In the genomic region with DNA sequence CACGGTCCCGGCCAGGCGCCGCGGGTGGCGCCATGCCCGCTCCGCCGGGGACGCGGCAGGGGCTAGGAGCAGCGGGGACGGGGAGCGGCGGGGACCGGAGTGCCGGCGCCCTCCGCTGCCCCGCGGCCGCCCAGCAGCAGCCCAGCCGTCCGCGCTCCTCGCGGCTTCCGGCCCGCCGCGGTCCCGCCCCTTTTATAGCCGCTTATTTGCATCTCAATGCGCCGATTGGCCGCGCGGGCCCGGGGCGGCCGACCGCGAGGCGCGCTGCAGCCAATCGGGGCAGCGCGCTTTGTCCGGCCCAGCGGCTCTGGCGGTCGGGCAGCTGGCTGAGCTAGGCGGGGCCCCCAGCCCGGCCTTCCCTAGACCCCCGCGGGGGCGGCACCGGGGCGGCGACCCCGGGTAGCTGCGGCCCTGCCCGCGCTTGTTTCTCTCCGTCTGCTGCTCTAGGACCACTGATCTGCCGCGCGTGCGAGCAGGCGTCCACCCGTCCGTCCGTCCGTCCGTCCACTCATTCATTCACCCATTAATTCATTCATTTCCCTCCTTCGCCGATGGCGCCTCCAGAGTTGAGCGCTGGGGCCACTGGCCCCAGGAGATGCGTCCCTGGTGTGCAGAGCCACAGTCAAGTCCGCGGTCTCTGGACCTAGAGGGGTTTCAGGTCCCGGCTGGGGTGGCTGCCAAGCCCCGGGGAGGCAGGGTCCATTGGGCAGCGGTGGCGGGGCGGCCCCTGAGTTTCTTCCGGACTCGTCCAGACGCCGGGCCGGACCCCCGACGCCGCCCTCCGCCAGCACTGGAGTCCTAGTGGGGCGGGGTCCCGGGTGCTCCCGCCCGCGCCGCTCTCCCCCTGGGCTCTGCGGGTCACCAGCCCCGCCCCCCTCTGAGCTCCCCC, we compare ENCODE assay signal across 8 cellular contexts. TPM values are rescaled to one million over a fixed set of nuclear protein-coding genes. Genes with fewer than 3 reads are reported as not detected.
DNase-seq lines count a peak whose midpoint lies in the region; ATAC-seq and TF ChIP-seq lines count a peak whose summit lies in the region.

A gene with protein sequence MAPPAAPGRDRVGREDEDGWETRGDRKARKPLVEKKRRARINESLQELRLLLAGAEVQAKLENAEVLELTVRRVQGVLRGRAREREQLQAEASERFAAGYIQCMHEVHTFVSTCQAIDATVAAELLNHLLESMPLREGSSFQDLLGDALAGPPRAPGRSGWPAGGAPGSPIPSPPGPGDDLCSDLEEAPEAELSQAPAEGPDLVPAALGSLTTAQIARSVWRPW (minus strand): TSS at position 167 of the 889 bp plus-strand sequence. CDS start 133 bp downstream, at position 34.

- H3K4me3 Mint-ChIP-seq in CD4-positive, alpha-beta T cell: peak within 1 kb of the TSS; percentile 92
- H3K4me3 Mint-ChIP-seq in activated CD4-positive, alpha-beta memory T cell treated with anti-CD3 and anti-CD28 coated beads, Interleukin-2, amount 10 ng/mL, durations not matched to agents 7 days and 5 days: peak within 1 kb of the TSS; percentile 82
- H3K4me3 Mint-ChIP-seq in effector memory CD8-positive, alpha-beta T cell: peak within 1 kb of the TSS; percentile 84 to 92

- no peaks in the 10 kb centered on the region for H3K9me3 Mint-ChIP-seq in CD4-positive, alpha-beta T cell
- no peaks in the 10 kb centered on the region for H3K9me3 Mint-ChIP-seq in activated CD4-positive, alpha-beta memory T cell treated with anti-CD3 and anti-CD28 coated beads, Interleukin-2, amount 10 ng/mL, durations not matched to agents 7 days and 5 days
- H3K9me3 Mint-ChIP-seq in effector memory CD8-positive, alpha-beta T cell: no peaks in the 10 kb centered on the region

- H3K9me3 ChIP-seq in CD4-positive, alpha-beta T cell (ENCODE audit: control insufficient read depth, low read length): no peaks in the 10 kb centered on the region

- CTCF ChIA-PET in CD4-positive, alpha-beta T cell (lab: Charles Lee): no interaction called here
- CTCF ChIA-PET in activated CD4-positive, alpha-beta memory T cell treated with anti-CD3 and anti-CD28 coated beads, Interleukin-2, amount 10 ng/mL, durations not matched to agents 7 days and 5 days (lab: Charles Lee): interaction anchor here (1.0 kb wide), 1 partner anchor 16 kb away, joined by 3 read pairs; no protein-coding TSS in a partner anchor

- POLR2A ChIA-PET in CD4-positive, alpha-beta T cell (lab: Charles Lee): interaction anchor here (0.6 to 2.0 kb wide), 4 partner anchors 19 to 548 kb away, joined by 3 to 7 read pairs (median 4); a partner anchor contains a TSS
- POLR2A ChIA-PET in activated CD4-positive, alpha-beta memory T cell treated with anti-CD3 and anti-CD28 coated beads, Interleukin-2, amount 10 ng/mL, durations not matched to agents 7 days and 5 days (lab: Charles Lee): interaction anchor here (1.2 to 1.9 kb wide), 2 partner anchors 36 to 49 kb away, joined by 4 to 7 read pairs; a partner anchor contains a TSS

- peaks cover 9% of the 10 kb centered on the region for H3K36me3 Mint-ChIP-seq in CD4-positive, alpha-beta T cell (ENCODE audit: low read depth)
- H3K36me3 Mint-ChIP-seq in activated CD4-positive, alpha-beta memory T cell treated with anti-CD3 and anti-CD28 coated beads, Interleukin-2, amount 10 ng/mL, durations not matched to agents 7 days and 5 days (ENCODE audit: low read depth): no peaks in the 10 kb centered on the region
- H3K36me3 Mint-ChIP-seq in effector memory CD8-positive, alpha-beta T cell (ENCODE audit: insufficient read depth): peaks cover 5% of the 10 kb centered on the region

- H3K27me3 Mint-ChIP-seq in CD4-positive, alpha-beta T cell: peaks cover 30% of the 10 kb centered on the region
- H3K27me3 Mint-ChIP-seq in activated CD4-positive, alpha-beta memory T cell treated with anti-CD3 and anti-CD28 coated beads, Interleukin-2, amount 10 ng/mL, durations not matched to agents 7 days and 5 days: peaks cover 48% of the 10 kb centered on the region
- H3K27me3 Mint-ChIP-seq in effector memory CD8-positive, alpha-beta T cell: peaks cover 9 to 18% of the 10 kb centered on the region in 2 donors

- peak; percentile 33 to 73 (median 61) for DNase-seq in CD4-positive, alpha-beta T cell
- DNase-seq in NCI-H774 (lab: John Stamatoyannopoulos, UW): peak; percentile 93
- DNase-seq in activated CD4-positive, alpha-beta memory T cell treated with anti-CD3 and anti-CD28 coated beads, Interleukin-2, amount 10 ng/mL, durations not matched to agents 7 days and 5 days: peak; percentile 83
- peak; percentile 63 to 73 (median 69) for DNase-seq in effector memory CD8-positive, alpha-beta T cell
- DNase-seq in mesenteric fat pad (ENCODE audit: low spot score): peak; percentile 96
- DNase-seq in stimulated activated CD8-positive, alpha-beta memory T cell treated with anti-CD3 and anti-CD28 coated beads, Interleukin-12 subunit alpha, Interleukin-12 subunit beta, amount 100 ng/mL, for 24 hours (ENCODE audit: extremely low read depth): peak; percentile 55

- peaks cover 13% of the 10 kb centered on the region for H3K27me3 ChIP-seq in CD4-positive, alpha-beta T cell (ENCODE audit: control insufficient read depth, insufficient read depth, low read length)

- H3K27ac ChIP-seq in CD4-positive, alpha-beta T cell (ENCODE audit: low read depth, low read length): no peak within 1 kb of the TSS

- peaks cover 12% of the 10 kb centered on the region for H3K4me1 Mint-ChIP-seq in CD4-positive, alpha-beta T cell (ENCODE audit: low read depth)
- peaks cover 10% of the 10 kb centered on the region for H3K4me1 Mint-ChIP-seq in activated CD4-positive, alpha-beta memory T cell treated with anti-CD3 and anti-CD28 coated beads, Interleukin-2, amount 10 ng/mL, durations not matched to agents 7 days and 5 days
- peaks cover 7 to 9% of the 10 kb centered on the region in 2 donors for H3K4me1 Mint-ChIP-seq in effector memory CD8-positive, alpha-beta T cell (ENCODE audit: low read depth in 2 of 2)

- intact Hi-C loops in CD4-positive, alpha-beta T cell (cut with DNase I, micrococcal nuclease): loop anchor here in 1 of 2 experiments (10.0 kb wide), 1 partner anchor 275 kb away; a partner anchor contains a TSS

- H3K27ac Mint-ChIP-seq in CD4-positive, alpha-beta T cell: no peak within 1 kb of the TSS
- no peak within 1 kb of the TSS for H3K27ac Mint-ChIP-seq in activated CD4-positive, alpha-beta memory T cell treated with anti-CD3 and anti-CD28 coated beads, Interleukin-2, amount 10 ng/mL, durations not matched to agents 7 days and 5 days
- peak within 1 kb of the TSS in 1 of 2 donors; percentile 88 for H3K27ac Mint-ChIP-seq in effector memory CD8-positive, alpha-beta T cell

- peak; percentile 78 for ATAC-seq in CD4-positive, alpha-beta T cell (ENCODE audit: poor library complexity)
- ATAC-seq in GM19452 (IDR thresholded peaks at IDR 0.05; ENCODE audit: unreplicated experiment) (peak; percentile 83), HG03571 (IDR thresholded peaks at IDR 0.05; ENCODE audit: unreplicated experiment) (peak; percentile 83)
- ATAC-seq in effector memory CD8-positive, alpha-beta T cell (replicated peaks): peak; percentile 86

- TF ChIP-seq CTCF in CD4-positive, alpha-beta T cell (IDR thresholded peaks at IDR 0.05): no peak

RNA-seq across cellular contexts. Expression of the gene that starts here (rescaled TPM):
- 1 to 10 TPM; 1.5 to 1.9 TPM for total RNA-seq in CD4-positive, alpha-beta T cell
- total RNA-seq in activated CD4-positive, alpha-beta memory T cell treated with anti-CD3 and anti-CD28 coated beads, Interleukin-2, amount 10 ng/mL, durations not matched to agents 7 days and 5 days: 1 to 10 TPM; 2.7 to 3.7 TPM
- total RNA-seq in mesenteric fat pad: 4.3 TPM
